1 cellular context compared by ENCODE assay signal in the genomic region with DNA sequence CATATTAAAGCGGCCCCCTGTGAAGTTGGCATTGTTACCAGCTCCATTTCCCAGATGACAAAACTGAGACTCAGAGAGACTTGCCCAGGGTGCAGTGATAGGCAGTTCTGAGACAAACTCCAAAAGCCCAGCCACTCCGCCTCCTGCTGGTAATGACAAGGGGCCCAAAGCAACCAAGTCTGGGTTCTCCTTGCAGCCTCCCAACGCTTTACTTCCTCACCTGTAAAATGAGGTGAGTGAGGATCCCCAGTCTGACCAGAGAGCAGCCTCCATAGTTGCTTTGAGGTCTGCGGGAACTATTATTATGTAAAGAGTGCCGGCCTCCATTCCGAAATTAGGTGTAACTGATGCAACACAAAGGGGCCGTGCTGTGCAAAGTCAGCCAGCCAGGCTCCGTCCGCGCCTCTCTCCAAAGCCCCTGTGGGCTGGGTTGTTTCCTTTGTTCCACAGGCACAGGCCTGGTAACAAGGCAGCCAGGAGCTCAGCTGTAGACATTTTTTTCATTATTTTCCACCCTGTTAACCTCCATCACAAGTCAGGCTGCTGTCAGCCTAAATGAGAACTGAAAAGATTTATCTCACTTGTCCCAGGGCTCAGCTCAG.
TF ChIP-seq lines count a peak whose summit lies in the region.

No MANE protein-coding gene starts in this region.

TF ChIP-seq in GM23338, 12 proteins besides CTCF, POLR2A, EP300 and RAD21 (continued from another document):
- TF ChIP-seq EZH2 (IDR thresholded peaks at IDR 0.05; ENCODE audit: low read depth, unreplicated experiment) (no peak), CREB1 (CRISPR knock-in tag; IDR thresholded peaks at IDR 0.05; ENCODE audit: low read depth) (no peak), ZNF331 (CRISPR knock-in tag; IDR thresholded peaks at IDR 0.05; ENCODE audit: low read depth) (0 out of 2 replicates have a peak, but pooled peaks have one; percentile 7), STAT1 (IDR thresholded peaks at IDR 0.05; ENCODE audit: unreplicated experiment) (no peak), ZNF462 (CRISPR knock-in tag; IDR thresholded peaks at IDR 0.05) (0 out of 2 replicates have a peak, but pooled peaks have one; percentile 49)
